ENCODE assay signal across 30 cellular contexts in the genomic region with DNA sequence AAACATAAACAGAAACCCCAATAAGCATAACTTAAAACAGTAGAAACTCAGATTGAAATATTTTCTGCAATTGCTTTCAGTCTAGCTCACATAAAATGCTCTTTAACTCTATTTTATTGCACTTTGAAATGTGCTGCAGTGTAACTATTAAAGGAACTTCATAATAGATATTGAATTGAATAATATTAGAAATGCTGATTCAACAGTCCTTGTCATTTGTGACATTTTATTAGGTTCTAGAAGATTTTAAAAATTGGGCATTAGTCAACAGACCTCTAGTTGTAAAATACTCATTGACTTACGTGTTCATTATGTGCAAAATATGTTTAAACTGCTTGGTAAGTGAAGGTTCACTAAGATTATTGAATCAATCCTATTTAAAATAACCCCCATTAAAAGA.
"Had no signal": no experiment of that assay in that cellular context is flagged by ENCODE, and none has a peak within 500 bp of the region (broad histone marks: within the 10 kb centered on the region; RNA-seq: fewer than 3 reads in every experiment).

No MANE protein-coding gene starts in this region.

- H3K4me2 ChIP-seq: smooth muscle cell had no signal

- H3K27ac ChIP-seq: neutrophil, ovary, parathyroid adenoma, psoas muscle, skin epidermis, spleen, suprapubic skin, testis, tibial artery, transverse colon, upper lobe of right lung, uterus had no signal

- H3K4me3 ChIP-seq: ovary, psoas muscle, skin epidermis, smooth muscle cell, spleen, suprapubic skin, testis, tibial artery, transverse colon, upper lobe of right lung, uterus had no signal

- H3K79me2 ChIP-seq: parathyroid adenoma had no signal

- H2AFZ ChIP-seq: parathyroid adenoma had no signal

- H3K36me3 ChIP-seq: neutrophil, ovary, spleen, suprapubic skin, tibial artery, transverse colon, upper lobe of right lung, uterus had no signal

- ATAC-seq: naive thymus-derived CD8-positive, alpha-beta T cell; natural killer cell treated with Interleukin-12 subunit alpha and Interleukin-12 subunit beta and Interleukin-15 and Interleukin-18, amount 100 ng/mL, for 72 hours; psoas muscle; right cardiac atrium; sciatic nerve; stimulated activated memory B cell treated with anti-CD40 and anti-IgM and Interleukin-4, amounts not matched to agents 10 μg/mL and 1 μg/mL and 100 μg/mL, for 72 hours; stimulated activated naive CD8-positive, alpha-beta T cell treated with anti-CD3 and anti-CD28 coated beads, Interleukin-15, amount 100 ng/mL, for 72 hours; stimulated activated naive CD8-positive, alpha-beta T cell treated with anti-CD3 and anti-CD28 coated beads, Interleukin-15, Interleukin-2, amounts not matched to agents 100 U/mL and 50 U/mL, for 24 hours; upper lobe of right lung had no signal

- H3K9me3 ChIP-seq: neutrophil, ovary, suprapubic skin, testis, tibial artery, upper lobe of right lung, uterus had no signal

- DNase-seq: naive thymus-derived CD8-positive, alpha-beta T cell; nephron progenitor cell; nucleus accumbens; ovary; posterior cingulate gyrus; psoas muscle; right cardiac atrium; spleen; stimulated activated CD4-positive, alpha-beta T cell treated with anti-CD3 and anti-CD28 coated beads, Interleukin-12 subunit alpha, Interleukin-12 subunit beta, amount 100 ng/mL, for 4 hours; stimulated activated CD4-positive, alpha-beta T cell treated with anti-CD3 and anti-CD28 coated beads, Interleukin-1b, Interleukin-23, amount 100 ng/mL, for 48 hours; stimulated activated CD4-positive, alpha-beta T cell treated with anti-CD3 and anti-CD28 coated beads, Interleukin-4, amount 100 ng/mL, for 1 hour; stimulated activated CD4-positive, alpha-beta T cell treated with anti-CD3 and anti-CD28 coated beads, Interleukin-4, amount 100 ng/mL, for 4 hours; stimulated activated CD8-positive, alpha-beta memory T cell treated with anti-CD3 and anti-CD28 coated beads, Interleukin-4, amount 100 ng/mL, for 48 hours; stimulated activated naive CD4-positive, alpha-beta T cell; stimulated activated naive CD8-positive, alpha-beta T cell treated with anti-CD3 and anti-CD28 coated beads, Interleukin-15, amount 100 ng/mL, for 72 hours; stimulated activated naive CD8-positive, alpha-beta T cell treated with anti-CD3 and anti-CD28 coated beads, Interleukin-15, Interleukin-2, amounts not matched to agents 100 U/mL and 50 U/mL, for 24 hours; substantia nigra; testis; tibial artery; transverse colon; upper lobe of right lung; uterus had no signal

- H3K4me1 ChIP-seq: parathyroid adenoma, psoas muscle, spleen, suprapubic skin, testis, tibial artery, transverse colon, upper lobe of right lung, uterus had no signal

- H3K27me3 ChIP-seq: neutrophil, ovary, spleen, suprapubic skin, testis, tibial artery, transverse colon, upper lobe of right lung, uterus had no signal

- H3K9ac ChIP-seq: parathyroid adenoma had no signal
